20 cellular contexts compared by ENCODE assay signal in the genomic region with DNA sequence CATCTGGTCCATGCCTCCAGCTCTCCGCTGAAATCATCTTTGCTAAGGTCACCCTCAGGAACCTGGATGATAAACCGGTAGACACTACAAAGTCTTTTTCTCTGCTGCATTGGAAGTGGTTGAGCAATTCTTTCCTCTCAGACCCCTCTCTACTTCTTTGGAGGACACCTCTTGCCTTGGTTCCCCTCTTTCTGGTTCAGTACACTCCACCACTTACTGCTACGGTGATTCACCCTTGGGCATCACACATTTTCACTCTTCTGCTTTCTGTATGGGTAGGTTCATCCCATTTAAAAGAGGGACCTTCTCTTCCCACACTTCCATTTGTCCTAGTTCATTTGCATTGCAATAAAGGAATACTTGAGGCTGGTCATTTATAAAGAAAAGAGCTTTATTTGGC.
"Had no signal": no experiment of that assay in that cellular context is flagged by ENCODE, and none has a peak within 500 bp of the region (broad histone marks: within the 10 kb centered on the region; RNA-seq: fewer than 3 reads in every experiment).

No MANE protein-coding gene starts in this region.

- H3K4me3 ChIP-seq: esophagus muscularis mucosa, heart right ventricle, lower lobe of right lung, ovary, right lobe of liver, upper lobe of right lung had no signal

- H3K27ac ChIP-seq: esophagus muscularis mucosa, foreskin keratinocyte, heart right ventricle, lower lobe of right lung, ovary, right lobe of liver had no signal

- H3K36me3 ChIP-seq: esophagus muscularis mucosa, heart right ventricle, lower lobe of right lung, ovary, right lobe of liver, upper lobe of right lung had no signal

- H3K27ac Mint-ChIP-seq: activated CD8-positive, alpha-beta T cell treated with anti-CD3 and anti-CD28 coated beads for 36 hours; activated naive CD4-positive, alpha-beta T cell treated with anti-CD3 and anti-CD28 coated beads, Interleukin-2, amount 50 U/mL, for 24 hours; dendritic cell treated with granulocyte-macrophage colony-stimulating factor and Interleukin-4, amounts not matched to agents 40 ng/mL and 50 ng/mL, for 4 days; nephron progenitor cell; progenitor cell of endocrine pancreas; stimulated activated naive CD8-positive, alpha-beta T cell treated with anti-CD3 and anti-CD28 coated beads, Interleukin-15, Interleukin-2, amounts not matched to agents 100 ng/mL and 50 ng/mL, for 24 hours had no signal

- H3K27me3 ChIP-seq: esophagus muscularis mucosa, foreskin keratinocyte, ovary, right lobe of liver, upper lobe of right lung had no signal

- DNase-seq: activated CD4-positive, alpha-beta T cell treated with anti-CD3 and anti-CD28 coated beads, Interleukin-2, amount 50 U/mL, for 1 hour; activated CD8-positive, alpha-beta T cell treated with anti-CD3 and anti-CD28 coated beads for 36 hours; activated T-cell treated with anti-CD3 and anti-CD28 coated beads, Interleukin-2, amount 50 U/mL, for 4 hours; anterior cingulate cortex; foreskin keratinocyte; heart right ventricle; lower lobe of right lung; nephron progenitor cell; ovary; right lobe of liver; stimulated activated CD4-positive, alpha-beta T cell treated with anti-CD3 and anti-CD28 coated beads, Interleukin-2, amount 100 ng/mL, for 48 hours; T-helper 17 cell; upper lobe of right lung had no signal

- H3K9me3 Mint-ChIP-seq: activated CD8-positive, alpha-beta T cell treated with anti-CD3 and anti-CD28 coated beads for 36 hours; activated naive CD4-positive, alpha-beta T cell treated with anti-CD3 and anti-CD28 coated beads, Interleukin-2, amount 50 U/mL, for 24 hours; activated T-helper 17 cell treated with anti-CD3 and anti-CD28 coated beads, Interleukin-2, amount 50 U/mL, for 72 hours; central memory CD8-positive, alpha-beta T cell; dendritic cell treated with granulocyte-macrophage colony-stimulating factor and Interleukin-4, amounts not matched to agents 40 ng/mL and 50 ng/mL, for 4 days; stimulated activated naive CD8-positive, alpha-beta T cell treated with anti-CD3 and anti-CD28 coated beads, Interleukin-15, Interleukin-2, amounts not matched to agents 100 ng/mL and 50 ng/mL, for 24 hours had no signal

- H3K27me3 Mint-ChIP-seq: activated naive CD4-positive, alpha-beta T cell treated with anti-CD3 and anti-CD28 coated beads, Interleukin-2, amount 50 U/mL, for 24 hours; activated T-helper 17 cell treated with anti-CD3 and anti-CD28 coated beads, Interleukin-2, amount 50 U/mL, for 72 hours; central memory CD8-positive, alpha-beta T cell; stimulated activated naive CD8-positive, alpha-beta T cell treated with anti-CD3 and anti-CD28 coated beads, Interleukin-15, Interleukin-2, amounts not matched to agents 100 ng/mL and 50 ng/mL, for 24 hours; T-helper 17 cell had no signal

- H3K4me3 Mint-ChIP-seq: activated CD8-positive, alpha-beta T cell treated with anti-CD3 and anti-CD28 coated beads for 36 hours; activated naive CD4-positive, alpha-beta T cell treated with anti-CD3 and anti-CD28 coated beads, Interleukin-2, amount 50 U/mL, for 24 hours; activated T-cell treated with anti-CD3 and anti-CD28 coated beads, Interleukin-2, amount 50 U/mL, for 4 hours; central memory CD8-positive, alpha-beta T cell; dendritic cell treated with granulocyte-macrophage colony-stimulating factor and Interleukin-4, amounts not matched to agents 40 ng/mL and 50 ng/mL, for 4 days; nephron progenitor cell; stimulated activated naive CD8-positive, alpha-beta T cell treated with anti-CD3 and anti-CD28 coated beads, Interleukin-15, Interleukin-2, amounts not matched to agents 100 ng/mL and 50 ng/mL, for 24 hours; T-helper 17 cell had no signal

- ATAC-seq: activated CD8-positive, alpha-beta T cell treated with anti-CD3 and anti-CD28 coated beads for 36 hours; activated T-cell treated with anti-CD3 and anti-CD28 coated beads, Interleukin-2, amount 50 U/mL, for 4 hours; activated T-helper 17 cell treated with anti-CD3 and anti-CD28 coated beads, Interleukin-2, amount 50 U/mL, for 72 hours; foreskin keratinocyte; heart right ventricle; lower lobe of right lung; right lobe of liver; T-helper 17 cell; upper lobe of right lung had no signal

- H3K9me3 ChIP-seq: esophagus muscularis mucosa, lower lobe of right lung, ovary, right lobe of liver, upper lobe of right lung had no signal
